Comparison of ENCODE assay signal across 13 cellular contexts in the genomic region with DNA sequence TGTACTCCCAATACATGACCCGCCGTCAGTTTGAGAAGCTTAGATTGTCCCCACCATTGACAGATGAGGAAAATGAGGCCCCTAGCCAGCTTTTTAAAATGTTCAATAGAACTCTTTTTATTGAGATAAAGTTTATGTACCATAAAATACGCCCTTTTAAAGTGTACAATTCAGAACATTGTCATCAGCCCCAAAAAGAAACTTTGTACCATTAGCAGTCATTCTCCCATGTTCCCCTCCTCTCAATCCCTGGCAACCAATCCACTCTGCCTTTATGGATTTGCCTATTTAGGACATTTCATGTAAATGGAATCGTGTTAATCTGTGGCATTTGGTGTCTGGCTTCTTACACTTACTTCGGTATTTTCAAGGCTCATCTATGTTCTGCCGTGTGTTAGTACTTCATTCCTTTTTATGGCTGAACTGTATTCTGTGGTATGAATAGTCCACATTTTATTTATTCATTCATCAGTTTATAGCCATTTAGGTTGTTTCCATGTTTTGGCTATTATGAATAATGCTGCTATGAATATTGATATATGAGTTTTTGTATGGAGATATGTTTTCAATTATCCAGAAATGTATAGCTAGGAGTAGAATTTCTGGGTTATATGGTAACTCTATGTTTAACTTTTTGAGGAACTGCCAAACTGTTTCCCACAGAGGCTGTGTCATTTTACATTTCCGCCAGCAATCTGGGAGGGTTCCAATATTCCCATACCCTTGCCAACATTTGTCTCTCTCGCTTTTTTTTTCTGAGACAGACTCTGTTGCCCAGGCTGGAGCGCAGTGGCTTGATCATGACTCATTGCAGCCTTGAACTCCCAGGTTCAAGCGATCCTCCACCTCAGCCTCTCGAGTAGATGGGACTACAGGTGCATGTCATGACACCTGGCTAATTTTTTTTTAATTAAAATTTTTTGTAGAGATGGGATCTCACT. TPM values are rescaled to one million over a fixed set of nuclear protein-coding genes. Genes with fewer than 3 reads are reported as not detected.
DNase-seq lines count a peak whose midpoint lies in the region; ATAC-seq and TF ChIP-seq lines count a peak whose summit lies in the region.
"Had no signal": no experiment of that assay in that cellular context is flagged by ENCODE, and none has a peak within 500 bp of the region (broad histone marks: within the 10 kb centered on the region; RNA-seq: fewer than 3 reads in every experiment).

No MANE protein-coding gene starts in this region.

- intact Hi-C loops in Calu3 (cut with micrococcal nuclease; ENCODE audit: unreplicated experiment): no loop called here

- BruUV-seq in Calu3 (replicated peaks; lab: Mats Ljungman, UMichigan): no TSS peak

- H3K36me3 Mint-ChIP-seq in neural crest cell (ENCODE audit: low read depth) (no peaks in the 10 kb centered on the region), Calu3 (ENCODE audit: insufficient read depth, unreplicated experiment) (peaks cover under 1% of the 10 kb centered on the region)

- TF ChIP-seq CTCF in AG10803 (conservative IDR thresholded peaks at IDR 0.05; ENCODE audit: low read length): no peak
- TF ChIP-seq CTCF in LNCaP clone FGC (IDR thresholded peaks at IDR 0.05; ENCODE audit: control insufficient read depth, extremely low read depth, insufficient read depth): no peak
- TF ChIP-seq CTCF in neural crest cell (conservative IDR thresholded peaks at IDR 0.05): no peak
- no peak for TF ChIP-seq CTCF in Calu3 (IDR thresholded peaks at IDR 0.05; ENCODE audit: unreplicated experiment)

- H3K4me3 ChIP-seq in AG10803 (ENCODE audit: low read length) (no peak overlapping the region), LNCaP clone FGC (ENCODE audit: low read depth, low read length) (no peak overlapping the region)

- H3K4me3 Mint-ChIP-seq in neural crest cell: no peak overlapping the region
- no peak overlapping the region for H3K4me3 Mint-ChIP-seq in Calu3 (ENCODE audit: low read depth, unreplicated experiment)
- H3K4me3 Mint-ChIP-seq: activated CD8-positive, alpha-beta memory T cell treated with anti-CD3 and anti-CD28 coated beads, Interleukin-2, amount 10 ng/mL, durations not matched to agents 7 days and 5 days; CD8-positive, alpha-beta memory T cell had no signal

- no peaks in the 10 kb centered on the region for H3K9me3 Mint-ChIP-seq in neural crest cell
- H3K9me3 Mint-ChIP-seq in Calu3 (ENCODE audit: low read depth, unreplicated experiment): no peaks in the 10 kb centered on the region

- H3K4me1 Mint-ChIP-seq in neural crest cell (no peaks in the 10 kb centered on the region), Calu3 (ENCODE audit: low read depth, unreplicated experiment) (peaks cover 1% of the 10 kb centered on the region)

- no peak for ATAC-seq in GM18505 (IDR thresholded peaks at IDR 0.05; ENCODE audit: unreplicated experiment)
- ATAC-seq: activated CD8-positive, alpha-beta memory T cell treated with anti-CD3 and anti-CD28 coated beads, Interleukin-2, amount 10 ng/mL, durations not matched to agents 7 days and 5 days had no signal

- CTCF ChIA-PET in Calu3 (lab: Charles Lee): no interaction called here

- H3K27ac Mint-ChIP-seq in neural crest cell (ENCODE audit: unreplicated experiment) (peak overlapping the region; percentile 1), Calu3 (ENCODE audit: unreplicated experiment) (no peak overlapping the region)
- H3K27ac Mint-ChIP-seq: activated CD8-positive, alpha-beta memory T cell treated with anti-CD3 and anti-CD28 coated beads, Interleukin-2, amount 10 ng/mL, durations not matched to agents 7 days and 5 days; CD8-positive, alpha-beta memory T cell had no signal

- no peaks in the 10 kb centered on the region for H3K27me3 Mint-ChIP-seq in neural crest cell (ENCODE audit: low read depth)
- no peaks in the 10 kb centered on the region for H3K27me3 Mint-ChIP-seq in Calu3 (ENCODE audit: unreplicated experiment)

- TF ChIP-seq POLR2A in GM18505 (IDR thresholded peaks at IDR 0.05; ENCODE audit: borderline replicate concordance, extremely low read depth, insufficient read depth, insufficient read length): no peak

- DNase-seq in AG10803 (ENCODE audit: low read depth) (peak; percentile 84), LNCaP clone FGC (ENCODE audit: low read depth) (peak; percentile 56), cerebellum (ENCODE audit: low spot score) (peak; percentile 43), neural crest cell (ENCODE audit: low read depth, low spot score) (no peak), Calu3 (no peak), GF-D8 (lab: John Stamatoyannopoulos, UW) (no peak)
- no peak for DNase-seq in activated CD8-positive, alpha-beta memory T cell treated with anti-CD3 and anti-CD28 coated beads, Interleukin-2, amount 50 U/mL, for 4 hours
- DNase-seq: activated CD8-positive, alpha-beta memory T cell treated with anti-CD3 and anti-CD28 coated beads, Interleukin-2, amount 10 ng/mL, durations not matched to agents 7 days and 5 days; CD8-positive, alpha-beta memory T cell; NCI-H1436; stimulated activated CD4-positive, alpha-beta T cell treated with anti-CD3 and anti-CD28 coated beads, Interleukin-4, amount 100 ng/mL, for 1 hour; T1000 had no signal

RNA-seq across cellular contexts. Expression of a gene that starts 15.3 kb away (rescaled TPM):
- total RNA-seq in cerebellum (12.8 TPM), neural crest cell (43.9 and 47.2 TPM in 2 replicates), Calu3 (2022) (49.7 and 57.6 TPM in 2 replicates)

Comparison
In these comparisons a context has a peak if more than half of its experiments do, and no peak if none do; other contexts are left out.
1. DNase-seq: peak in AG10803 (single experiment), LNCaP clone FGC (single experiment) and cerebellum (single experiment); none in neural crest cell (single experiment), Calu3 (single experiment), GF-D8 (single experiment) and activated CD8-positive, alpha-beta memory T cell treated with anti-CD3 and anti-CD28 coated beads, Interleukin-2, amount 50 U/mL, for 4 hours (single experiment).